8 cellular contexts compared by ENCODE assay signal in the genomic region with DNA sequence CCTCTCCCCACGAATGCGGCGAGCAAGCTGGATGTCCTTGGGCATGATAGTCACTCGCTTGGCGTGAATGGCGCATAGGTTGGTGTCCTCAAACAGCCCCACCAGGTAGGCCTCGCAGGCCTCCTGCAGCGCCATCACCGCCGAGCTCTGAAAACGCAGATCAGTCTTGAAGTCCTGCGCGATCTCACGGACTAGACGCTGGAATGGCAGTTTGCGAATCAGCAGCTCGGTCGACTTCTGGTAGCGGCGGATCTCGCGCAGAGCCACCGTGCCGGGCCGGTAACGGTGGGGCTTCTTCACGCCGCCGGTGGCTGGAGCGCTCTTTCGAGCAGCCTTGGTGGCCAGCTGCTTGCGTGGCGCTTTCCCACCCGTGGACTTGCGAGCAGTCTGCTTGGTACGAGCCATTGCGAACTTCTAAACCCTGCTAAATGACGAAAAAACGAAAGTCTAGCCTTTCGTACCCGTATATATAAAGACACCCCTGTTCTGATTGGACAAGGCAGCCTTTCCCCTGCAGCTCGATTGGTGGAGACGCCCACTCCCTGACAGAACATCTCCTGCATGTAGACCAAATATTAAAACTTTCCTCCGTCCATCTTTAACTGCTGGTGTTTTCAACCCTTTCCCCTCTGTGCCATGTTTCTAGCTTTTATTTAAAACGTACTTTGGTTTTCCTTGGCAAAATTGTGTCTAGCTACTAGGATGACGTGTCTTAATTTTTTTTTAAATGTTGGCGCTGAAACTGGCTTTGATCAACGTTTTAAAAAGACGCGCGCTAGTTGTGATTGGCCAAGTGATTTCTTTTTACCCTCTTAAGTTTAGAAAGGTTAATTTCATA.
A peak's percentile ranks its signal among the peaks of the same experiment; 100 is the strongest.
DNase-seq lines count a peak whose midpoint lies in the region; ATAC-seq and TF ChIP-seq lines count a peak whose summit lies in the region.

No MANE protein-coding gene starts in this region.

- peak overlapping the region; percentile 79 for H3K4me3 ChIP-seq in astrocyte of the cerebellum (ENCODE audit: low read depth, low read length)

- in situ Hi-C loops in astrocyte of the cerebellum (cut with HindIII; ENCODE audit: low sequenced_read_pairs) = loop anchor here (5.0 kb wide), 1 partner anchor 105 kb away; no protein-coding TSS in a partner anchor

- peak; percentile 78 for DNase-seq in GM10266 (ENCODE audit: extremely low spot score)
- peak; percentile 92 for DNase-seq in NCI-H1092 treated with DMSO at 0.1 percent for 48 hours (lab: John Stamatoyannopoulos, UW)
- DNase-seq in T follicular helper cell (ENCODE audit: low read depth) = peak; percentile 75
- peak; percentile 85 for DNase-seq in astrocyte of the cerebellum (ENCODE audit: low read depth)
- DNase-seq in hepatic stellate cell (ENCODE audit: low spot score) = peak; percentile 93
- DNase-seq in putamen (ENCODE audit: low spot score) = peak; percentile 85
- no peak for DNase-seq in GOT3 (lab: John Stamatoyannopoulos, UW)

- no peak for TF ChIP-seq CTCF in GM10266 (IDR thresholded peaks at IDR 0.05; ENCODE audit: control insufficient read depth, insufficient read depth, low read depth, missing control alignments)
- TF ChIP-seq CTCF in astrocyte of the cerebellum (IDR thresholded peaks at IDR 0.05; ENCODE audit: low read depth, low read length, missing control alignments) = no peak

- peak; percentile 40 for ATAC-seq in HG02571 (IDR thresholded peaks at IDR 0.05; ENCODE audit: unreplicated experiment)
